Comparison of ENCODE assay signal across 8 cellular contexts in the genomic region with DNA sequence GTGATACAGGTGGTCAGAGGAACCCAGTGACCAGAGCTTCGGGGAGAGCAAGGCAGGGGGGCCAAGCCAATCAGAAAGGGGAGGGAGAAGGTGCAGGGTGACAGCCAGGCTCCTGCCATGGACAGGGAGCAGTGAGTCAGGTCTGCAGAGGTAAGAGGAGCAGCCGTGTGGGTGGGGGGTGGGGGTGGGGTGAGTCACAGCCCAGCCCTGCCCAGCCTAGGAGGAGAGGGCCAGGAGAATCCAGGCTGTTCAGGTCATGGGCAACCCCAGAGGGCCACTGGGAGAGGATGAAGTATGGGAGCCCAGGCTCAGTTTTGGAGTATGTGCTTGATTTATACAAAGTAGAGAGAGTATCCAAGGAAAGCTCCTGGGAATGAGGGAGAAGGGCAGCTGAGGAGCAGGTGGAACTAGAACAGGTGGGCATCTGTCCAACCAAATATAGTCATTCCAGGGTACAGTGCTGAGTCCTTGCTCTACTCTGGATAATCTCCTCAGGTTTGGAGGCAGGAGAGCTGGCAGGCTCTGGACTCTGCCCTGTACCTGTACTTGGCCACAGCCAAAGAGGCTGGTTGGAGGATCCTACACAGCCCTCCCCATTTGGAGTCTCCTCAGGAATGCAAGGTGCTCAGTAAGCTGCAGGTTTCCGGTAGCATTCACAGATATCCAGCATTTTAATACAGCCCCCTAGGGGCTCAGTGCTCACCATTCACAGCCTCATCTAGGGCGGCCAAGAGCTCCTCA. TPM values are rescaled to one million over a fixed set of nuclear protein-coding genes. Genes with fewer than 3 reads are reported as not detected.
DNase-seq lines count a peak whose midpoint lies in the region; ATAC-seq and TF ChIP-seq lines count a peak whose summit lies in the region.

No MANE protein-coding gene starts in this region.

- DNase-seq in 8988T (peak; percentile 60), HT1080 (ENCODE audit: low read depth) (peak; percentile 88), ascending aorta (ENCODE audit: low spot score in 2 of 2) (no peak), lower lobe of right lung (no peak), tibial nerve (ENCODE audit: low spot score in 2 of 2) (no peak), COLO668 (lab: John Stamatoyannopoulos, UW; ENCODE audit: unreplicated experiment) (no peak)

- no peak for TF ChIP-seq EP300 in tibial nerve (IDR thresholded peaks at IDR 0.05)

- no peak for TF ChIP-seq POLR2A in tibial nerve (IDR thresholded peaks at IDR 0.05)

- H3K9me3 ChIP-seq in ascending aorta (no peaks in the 10 kb centered on the region), lower lobe of right lung (no peaks in the 10 kb centered on the region), tibial nerve (no peaks in the 10 kb centered on the region)

- intact Hi-C loops in ascending aorta (cut with DNase I), result loop anchor here (5.0 kb wide), 3 partner anchors 83 to 238 kb away; no protein-coding TSS in a partner anchor
- intact Hi-C loops in lower lobe of right lung (cut with DNase I), result loop anchor here (5.0 kb wide), 1 partner anchor 103 kb away; no protein-coding TSS in a partner anchor

- ATAC-seq in lower lobe of right lung (peak; percentile 16 to 20), HG02571 (IDR thresholded peaks at IDR 0.05; ENCODE audit: unreplicated experiment) (no peak), HG03025 (IDR thresholded peaks at IDR 0.05; ENCODE audit: low FRiP score, unreplicated experiment) (no peak)

- peak overlapping the region in 1 of 2 donors; percentile 12 for H3K27ac ChIP-seq in ascending aorta
- H3K27ac ChIP-seq in lower lobe of right lung, result peak overlapping the region; percentile 77
- peak overlapping the region; percentile 73 to 94 (median 84) for H3K27ac ChIP-seq in tibial nerve

- H3K4me1 ChIP-seq in ascending aorta (peaks cover 4 to 29% of the 10 kb centered on the region in 2 donors), lower lobe of right lung (peaks cover 74% of the 10 kb centered on the region), tibial nerve (peaks cover 0 to 73% (median 34%) of the 10 kb centered on the region in 4 donors)

- TF ChIP-seq CTCF in ascending aorta (IDR thresholded peaks at IDR 0.05) (no peak), lower lobe of right lung (IDR thresholded peaks at IDR 0.05) (no peak), tibial nerve (IDR thresholded peaks at IDR 0.05) (no peak)

- WGBS in tibial nerve, 2 donors, result 50 to 51% methylated on average over 4 of the region's 4 CpGs

- H3K27me3 ChIP-seq in ascending aorta (no peaks in the 10 kb centered on the region), lower lobe of right lung (ENCODE audit: low read depth) (no peaks in the 10 kb centered on the region), tibial nerve (no peaks in the 10 kb centered on the region)

- no peaks in the 10 kb centered on the region for H3K36me3 ChIP-seq in ascending aorta
- no peaks in the 10 kb centered on the region for H3K36me3 ChIP-seq in lower lobe of right lung
- no peaks in the 10 kb centered on the region for H3K36me3 ChIP-seq in tibial nerve

- peak overlapping the region; percentile 69 to 93 for H3K4me3 ChIP-seq in ascending aorta
- peak overlapping the region; percentile 79 for H3K4me3 ChIP-seq in lower lobe of right lung
- peak overlapping the region; percentile 66 to 84 (median 74) for H3K4me3 ChIP-seq in tibial nerve

RNA-seq across cellular contexts. Expression of a gene that starts 1.6 kb away (rescaled TPM):
- total RNA-seq in HT1080 (2014; rRNA removed; shearing (Covaris generic)), result 55.7 and 61.2 TPM in 2 replicates
- 108 and 109 TPM in 2 replicates for polyA plus RNA-seq in HT1080 (2015; cell fraction: cytosol; rRNA removed)
- 89.7 and 96.6 TPM in 2 replicates for polyA plus RNA-seq in HT1080 (2015; cell fraction: nucleus; rRNA removed)
- total RNA-seq in ascending aorta (3.0 TPM), lower lobe of right lung (43.2 TPM), tibial nerve (10 to 100 TPM; 27.1 to 30.9 (median 27.8) TPM)

RNA-seq across cellular contexts. Expression of a gene that starts 15.1 kb away (rescaled TPM):
- total RNA-seq in HT1080 (2014; rRNA removed; shearing (Covaris generic)), result not detected in 2 replicates
- not detected in 2 replicates for polyA plus RNA-seq in HT1080 (2015; cell fraction: cytosol; rRNA removed)
- 0.27 and 0.36 TPM in 2 replicates for polyA plus RNA-seq in HT1080 (2015; cell fraction: nucleus; rRNA removed)
- total RNA-seq in ascending aorta (not detected), lower lobe of right lung (0.32 TPM), tibial nerve (not detected)

RNA-seq across cellular contexts. Expression of a gene that starts 42.0 kb away (rescaled TPM):
- 114 and 149 TPM in 2 replicates for total RNA-seq in HT1080 (2014; rRNA removed; shearing (Covaris generic))
- polyA plus RNA-seq in HT1080 (2015; cell fraction: cytosol; rRNA removed), result 174 and 198 TPM in 2 replicates
- 73.5 and 77.0 TPM in 2 replicates for polyA plus RNA-seq in HT1080 (2015; cell fraction: nucleus; rRNA removed)
- total RNA-seq in ascending aorta (135 TPM), lower lobe of right lung (47.1 TPM), tibial nerve (100 to 1,000 TPM in 3 of 4 donors, 10 to 100 TPM in 1; 98.2 to 146 (median 109) TPM)

RNA-seq across cellular contexts. Expression of a gene that starts 56.8 kb away (rescaled TPM):
- 25.2 and 29.0 TPM in 2 replicates for total RNA-seq in HT1080 (2014; rRNA removed; shearing (Covaris generic))
- 27.7 and 32.5 TPM in 2 replicates for polyA plus RNA-seq in HT1080 (2015; cell fraction: cytosol; rRNA removed)
- 123 and 137 TPM in 2 replicates for polyA plus RNA-seq in HT1080 (2015; cell fraction: nucleus; rRNA removed)
- total RNA-seq in ascending aorta (73.4 TPM), lower lobe of right lung (133 TPM), tibial nerve (100 to 1,000 TPM; 119 to 212 (median 162) TPM)

Comparison
In these comparisons a context has a peak if more than half of its experiments do, and no peak if none do; other contexts are left out.
1. DNase-seq: peak in 8988T (single experiment) and HT1080 (single experiment); none in ascending aorta (0 of 2), lower lobe of right lung (single experiment), tibial nerve (0 of 2) and COLO668 (single experiment).
2. ATAC-seq: peak in lower lobe of right lung (2 of 2); none in HG02571 (single experiment) and HG03025 (single experiment).
3. Peak in every context shown above with its lines, with median percentiles within 50 percentile points of each other: H3K4me3 ChIP-seq.